Comparison of ENCODE assay signal across 9 cellular contexts in the genomic region with DNA sequence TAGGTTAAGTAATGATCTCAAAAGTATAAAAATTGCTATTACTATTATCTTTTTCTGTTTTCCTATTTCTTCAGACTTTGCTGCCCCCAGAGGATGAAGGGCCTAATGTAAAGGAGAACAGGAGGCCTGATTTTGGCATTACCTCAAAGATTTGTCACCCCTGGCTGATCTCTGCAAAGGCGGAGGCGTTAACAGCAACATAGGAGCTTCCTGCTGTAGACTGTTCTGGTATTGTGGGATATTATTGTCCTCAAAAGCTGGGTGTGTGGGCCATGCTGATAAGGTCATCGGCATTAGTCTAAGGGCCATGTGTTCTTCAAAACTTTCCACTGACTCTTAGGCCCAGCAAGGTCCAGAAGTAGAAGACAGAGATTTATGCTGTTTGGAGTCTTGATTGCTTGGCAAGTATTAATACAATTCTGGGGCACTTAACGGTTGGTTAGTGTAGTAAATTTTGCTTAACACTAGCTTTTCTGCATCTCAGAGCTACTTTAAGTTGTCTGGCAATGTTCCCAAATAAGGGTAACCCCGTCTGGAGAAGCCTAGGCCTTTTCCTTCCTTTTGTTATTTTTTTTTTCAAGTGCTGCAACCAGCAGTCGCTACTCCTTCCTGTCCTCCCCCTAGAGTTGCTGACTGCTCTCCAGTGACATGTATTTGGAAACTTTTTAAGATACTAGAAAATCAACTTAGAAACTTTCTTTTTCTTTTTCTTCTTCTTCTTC. TPM values are rescaled to one million over a fixed set of nuclear protein-coding genes. Genes with fewer than 3 reads are reported as not detected.
DNase-seq lines count a peak whose midpoint lies in the region; ATAC-seq, FAIRE-seq and TF ChIP-seq lines count a peak whose summit lies in the region.
"Had no signal": no experiment of that assay in that cellular context is flagged by ENCODE, and none has a peak within 500 bp of the region (broad histone marks: within the 10 kb centered on the region; RNA-seq: fewer than 3 reads in every experiment).

No MANE protein-coding gene starts in this region.

- no peaks in the 10 kb centered on the region for H3K9me3 Mint-ChIP-seq in activated CD8-positive, alpha-beta T cell treated with anti-CD3 and anti-CD28 coated beads for 36 hours
- no peaks in the 10 kb centered on the region for H3K9me3 Mint-ChIP-seq in activated CD8-positive, alpha-beta T cell treated with anti-CD3 and anti-CD28 coated beads, Interleukin-2, amount 10 ng/mL, durations not matched to agents 7 days and 5 days (ENCODE audit: insufficient read depth)

- H3K4me1 Mint-ChIP-seq in activated CD8-positive, alpha-beta T cell treated with anti-CD3 and anti-CD28 coated beads for 36 hours (ENCODE audit: low read depth), result no peaks in the 10 kb centered on the region
- H3K4me1 Mint-ChIP-seq in activated CD8-positive, alpha-beta T cell treated with anti-CD3 and anti-CD28 coated beads, Interleukin-2, amount 10 ng/mL, durations not matched to agents 7 days and 5 days (ENCODE audit: low read depth), result peaks cover 29% of the 10 kb centered on the region

- H3K27me3 Mint-ChIP-seq in activated CD8-positive, alpha-beta T cell treated with anti-CD3 and anti-CD28 coated beads for 36 hours, result peaks cover 8% of the 10 kb centered on the region
- H3K27me3 Mint-ChIP-seq in activated CD8-positive, alpha-beta T cell treated with anti-CD3 and anti-CD28 coated beads, Interleukin-2, amount 10 ng/mL, durations not matched to agents 7 days and 5 days (ENCODE audit: low read depth), result peaks cover 2% of the 10 kb centered on the region

- DNase-seq in activated CD8-positive, alpha-beta T cell treated with anti-CD3 and anti-CD28 coated beads for 36 hours, result peak; percentile 6
- no peak for DNase-seq in activated CD8-positive, alpha-beta T cell treated with anti-CD3 and anti-CD28 coated beads, Interleukin-2, amount 10 ng/mL, durations not matched to agents 7 days and 5 days
- DNase-seq in bronchial epithelial cell (ENCODE audit: low read depth) (peak; percentile 44), mucosa of descending colon (no peak), H4 (ENCODE audit: low spot score) (no peak), NCI-H1436 treated with DMSO at 0.1 percent for 48 hours (lab: John Stamatoyannopoulos, UW) (no peak), NCI-H1694 treated with DMSO at 0.1 percent for 48 hours (lab: John Stamatoyannopoulos, UW) (no peak)
- DNase-seq: DND-41 had no signal

- no peak for FAIRE-seq in bronchial epithelial cell (lab: Jason Lieb, UNC)

- no peaks in the 10 kb centered on the region for H3K9me3 ChIP-seq in mucosa of descending colon

- no peaks in the 10 kb centered on the region for H3K36me3 ChIP-seq in bronchial epithelial cell (ENCODE audit: control insufficient read depth, insufficient read depth, low read length)
- no peaks in the 10 kb centered on the region for H3K36me3 ChIP-seq in mucosa of descending colon (ENCODE audit: low read depth)

- H3K27me3 ChIP-seq in bronchial epithelial cell (ENCODE audit: control insufficient read depth, insufficient read depth, low read length), result no peaks in the 10 kb centered on the region

- no peaks in the 10 kb centered on the region for H3K4me1 ChIP-seq in mucosa of descending colon (ENCODE audit: low read depth)

- ATAC-seq in activated CD8-positive, alpha-beta T cell treated with anti-CD3 and anti-CD28 coated beads for 36 hours, result peak; percentile 24
- no peak for ATAC-seq in activated CD8-positive, alpha-beta T cell treated with anti-CD3 and anti-CD28 coated beads, Interleukin-2, amount 10 ng/mL, durations not matched to agents 7 days and 5 days
- ATAC-seq in HG03342 (IDR thresholded peaks at IDR 0.05; ENCODE audit: unreplicated experiment), result peak; percentile 64
- ATAC-seq in mucosa of descending colon, result peak; percentile 87

- no peak overlapping the region for H3K27ac Mint-ChIP-seq in activated CD8-positive, alpha-beta T cell treated with anti-CD3 and anti-CD28 coated beads for 36 hours
- no peak overlapping the region for H3K27ac Mint-ChIP-seq in activated CD8-positive, alpha-beta T cell treated with anti-CD3 and anti-CD28 coated beads, Interleukin-2, amount 10 ng/mL, durations not matched to agents 7 days and 5 days

- no peak for TF ChIP-seq CTCF in activated CD8-positive, alpha-beta T cell treated with anti-CD3 and anti-CD28 coated beads for 36 hours (IDR thresholded peaks at IDR 0.05)
- TF ChIP-seq CTCF in bronchial epithelial cell (IDR thresholded peaks at IDR 0.05; ENCODE audit: insufficient read depth, low read length, severe bottlenecking), result peak; percentile 2
- no peak for TF ChIP-seq CTCF in mucosa of descending colon (IDR thresholded peaks at IDR 0.05)

- CTCF ChIA-PET in activated CD8-positive, alpha-beta T cell treated with anti-CD3 and anti-CD28 coated beads for 36 hours (lab: Charles Lee), result interaction anchor here (1.0 to 3.9 kb wide), 3 partner anchors 14 to 100 kb away, joined by 3 to 18 read pairs (median 4); a partner anchor contains a TSS
- CTCF ChIA-PET in activated CD8-positive, alpha-beta T cell treated with anti-CD3 and anti-CD28 coated beads, Interleukin-2, amount 10 ng/mL, durations not matched to agents 7 days and 5 days (lab: Charles Lee), result interaction anchor here (1.1 to 4.7 kb wide), 3 partner anchors 15 to 100 kb away, joined by 5 to 40 read pairs (median 8); a partner anchor contains a TSS

- intact Hi-C loops in activated CD8-positive, alpha-beta T cell treated with anti-CD3 and anti-CD28 coated beads for 36 hours (cut with micrococcal nuclease), result no loop called here
- intact Hi-C loops in mucosa of descending colon (cut with DNase I, micrococcal nuclease), result no loop called here

- H3K4me3 ChIP-seq in bronchial epithelial cell (ENCODE audit: low read depth, low read length) (no peak overlapping the region), mucosa of descending colon (no peak overlapping the region)

- H3K4me3 Mint-ChIP-seq in activated CD8-positive, alpha-beta T cell treated with anti-CD3 and anti-CD28 coated beads for 36 hours, result no peak overlapping the region
- no peak overlapping the region for H3K4me3 Mint-ChIP-seq in activated CD8-positive, alpha-beta T cell treated with anti-CD3 and anti-CD28 coated beads, Interleukin-2, amount 10 ng/mL, durations not matched to agents 7 days and 5 days

- no peaks in the 10 kb centered on the region for H3K36me3 Mint-ChIP-seq in activated CD8-positive, alpha-beta T cell treated with anti-CD3 and anti-CD28 coated beads for 36 hours (ENCODE audit: low read depth)
- H3K36me3 Mint-ChIP-seq in activated CD8-positive, alpha-beta T cell treated with anti-CD3 and anti-CD28 coated beads, Interleukin-2, amount 10 ng/mL, durations not matched to agents 7 days and 5 days (ENCODE audit: low read depth), result peaks cover 4% of the 10 kb centered on the region

- POLR2A ChIA-PET in activated CD8-positive, alpha-beta T cell treated with anti-CD3 and anti-CD28 coated beads for 36 hours (lab: Charles Lee), result no interaction called here
- POLR2A ChIA-PET in activated CD8-positive, alpha-beta T cell treated with anti-CD3 and anti-CD28 coated beads, Interleukin-2, amount 10 ng/mL, durations not matched to agents 7 days and 5 days (lab: Charles Lee), result interaction anchor here (0.6 kb wide), 1 partner anchor 10 kb away, joined by 4 read pairs; no protein-coding TSS in a partner anchor

RNA-seq across cellular contexts. Expression of a gene that starts 14.0 kb away (rescaled TPM):
- total RNA-seq in activated CD8-positive, alpha-beta T cell treated with anti-CD3 and anti-CD28 coated beads for 36 hours, result 1 to 10 TPM; 4.4 to 4.6 TPM
- total RNA-seq in activated CD8-positive, alpha-beta T cell treated with anti-CD3 and anti-CD28 coated beads, Interleukin-2, amount 10 ng/mL, durations not matched to agents 7 days and 5 days, result 10 to 100 TPM; 14.2 to 14.9 TPM
- total RNA-seq in bronchial epithelial cell (not detected in 2 replicates), mucosa of descending colon (10 to 100 TPM in 1 of 3 donors, 1 to 10 TPM in 2; 7.1 to 20.3 (median 7.2) TPM)
- total RNA-seq in H4 (2014; rRNA removed; shearing (Covaris generic)), result 0.12 TPM in 1 of 2 replicates, not detected in the other

RNA-seq across cellular contexts. Expression of a gene that starts 48.2 kb away (rescaled TPM):
- total RNA-seq in activated CD8-positive, alpha-beta T cell treated with anti-CD3 and anti-CD28 coated beads for 36 hours, result 10 to 100 TPM; 17.6 to 20.5 TPM
- 10 to 100 TPM; 19.5 to 20.4 TPM for total RNA-seq in activated CD8-positive, alpha-beta T cell treated with anti-CD3 and anti-CD28 coated beads, Interleukin-2, amount 10 ng/mL, durations not matched to agents 7 days and 5 days
- total RNA-seq in bronchial epithelial cell (16.8 and 19.5 TPM in 2 replicates), mucosa of descending colon (10 to 100 TPM; 20.7 to 35.4 (median 31.6) TPM)
- total RNA-seq in H4 (2014; rRNA removed; shearing (Covaris generic)), result 46.9 and 57.8 TPM in 2 replicates

Comparison
In these comparisons a context has a peak if more than half of its experiments do, and no peak if none do; other contexts are left out.
1. DNase-seq: peak in activated CD8-positive, alpha-beta T cell treated with anti-CD3 and anti-CD28 coated beads for 36 hours (single experiment) and bronchial epithelial cell (single experiment); none in activated CD8-positive, alpha-beta T cell treated with anti-CD3 and anti-CD28 coated beads, Interleukin-2, amount 10 ng/mL, durations not matched to agents 7 days and 5 days (single experiment), mucosa of descending colon (0 of 3), H4 (single experiment), NCI-H1436 treated with DMSO at 0.1 percent for 48 hours (single experiment) and NCI-H1694 treated with DMSO at 0.1 percent for 48 hours (single experiment).